7 cellular contexts compared by ENCODE assay signal in genomic region chr4:88320780-88321373, GRCh38. TPM values are rescaled to one million over a fixed set of nuclear protein-coding genes. Genes with fewer than 3 reads are reported as not detected.
A peak's percentile ranks its signal among the peaks of the same experiment; 100 is the strongest.
DNase-seq lines count a peak whose midpoint lies in the region; ATAC-seq and TF ChIP-seq lines count a peak whose summit lies in the region.

No MANE protein-coding gene starts in this region.

- no peak for TF ChIP-seq EP300 in tibial nerve (IDR thresholded peaks at IDR 0.05)

- no peak overlapping the region for H3K4me3 ChIP-seq in Jurkat, Clone E6-1 (ENCODE audit: low read length)
- H3K4me3 ChIP-seq in tibial nerve, result peak overlapping the region in 1 of 4 donors; percentile 8

- DNase-seq in Jurkat, Clone E6-1 (ENCODE audit: low read depth, low spot score), result peak; percentile 26
- DNase-seq in activated CD8-positive, alpha-beta memory T cell treated with anti-CD3 and anti-CD28 coated beads, Interleukin-2, amount 10 ng/mL, durations not matched to agents 7 days and 5 days, result peak; percentile 69
- DNase-seq in hippocampal formation (lab: John Stamatoyannopoulos, UW) (peak; percentile 24 to 36), tibial nerve (ENCODE audit: low spot score in 2 of 2) (peak in 1 of 2 donors; percentile 6), DMS79 (lab: John Stamatoyannopoulos, UW) (no peak)

- H3K4me1 Mint-ChIP-seq in activated CD8-positive, alpha-beta memory T cell treated with anti-CD3 and anti-CD28 coated beads, Interleukin-2, amount 10 ng/mL, durations not matched to agents 7 days and 5 days, result peaks cover 33% of the 10 kb centered on the region

- peak overlapping the region; percentile 75 for H3K4me3 Mint-ChIP-seq in activated CD8-positive, alpha-beta memory T cell treated with anti-CD3 and anti-CD28 coated beads, Interleukin-2, amount 10 ng/mL, durations not matched to agents 7 days and 5 days

- peaks cover 22% of the 10 kb centered on the region for H3K36me3 Mint-ChIP-seq in activated CD8-positive, alpha-beta memory T cell treated with anti-CD3 and anti-CD28 coated beads, Interleukin-2, amount 10 ng/mL, durations not matched to agents 7 days and 5 days

- TF ChIP-seq POLR2A in GM15510 (IDR thresholded peaks at IDR 0.05; ENCODE audit: borderline replicate concordance, extremely low read depth, insufficient read length) (peak; percentile 32), tibial nerve (IDR thresholded peaks at IDR 0.05) (no peak)

- peak overlapping the region; percentile 100 for H3K27ac Mint-ChIP-seq in activated CD8-positive, alpha-beta memory T cell treated with anti-CD3 and anti-CD28 coated beads, Interleukin-2, amount 10 ng/mL, durations not matched to agents 7 days and 5 days

- H3K4me1 ChIP-seq in tibial nerve, result peaks cover 0 to 5% (median 0%) of the 10 kb centered on the region in 4 donors

- no peak for TF ChIP-seq CTCF in tibial nerve (IDR thresholded peaks at IDR 0.05)

- H3K27me3 ChIP-seq in tibial nerve, result no peaks in the 10 kb centered on the region

- H3K9me3 Mint-ChIP-seq in activated CD8-positive, alpha-beta memory T cell treated with anti-CD3 and anti-CD28 coated beads, Interleukin-2, amount 10 ng/mL, durations not matched to agents 7 days and 5 days (ENCODE audit: low read depth), result peaks cover 2% of the 10 kb centered on the region

- CTCF ChIA-PET in activated CD8-positive, alpha-beta memory T cell treated with anti-CD3 and anti-CD28 coated beads, Interleukin-2, amount 10 ng/mL, durations not matched to agents 7 days and 5 days (lab: Charles Lee), result interaction anchor here (1.0 to 2.2 kb wide), 7 partner anchors 11 to 194 kb away, joined by 3 to 18 read pairs (median 5); partner anchors contain the start of genes HERC5 and PPM1K

- peak overlapping the region in 3 of 4 donors; percentile 9 to 71 (median 64) for H3K27ac ChIP-seq in tibial nerve

- peak; percentile 100 for ATAC-seq in GM21723 (IDR thresholded peaks at IDR 0.05; ENCODE audit: unreplicated experiment)
- ATAC-seq in activated CD8-positive, alpha-beta memory T cell treated with anti-CD3 and anti-CD28 coated beads, Interleukin-2, amount 10 ng/mL, durations not matched to agents 7 days and 5 days, result peak; percentile 97

- H3K9me3 ChIP-seq in tibial nerve, result no peaks in the 10 kb centered on the region

- 38 to 48% methylated on average over 5 of the region's 5 CpGs for WGBS in tibial nerve, 2 donors

- H3K27me3 Mint-ChIP-seq in activated CD8-positive, alpha-beta memory T cell treated with anti-CD3 and anti-CD28 coated beads, Interleukin-2, amount 10 ng/mL, durations not matched to agents 7 days and 5 days, result no peaks in the 10 kb centered on the region

- H3K36me3 ChIP-seq in tibial nerve, result no peaks in the 10 kb centered on the region

RNA-seq across cellular contexts. Expression of gene PPM1K, which starts 36.5 kb away (rescaled TPM):
- polyA plus RNA-seq in Jurkat, Clone E6-1 (2012; ENCODE audit: insufficient read depth, insufficient read length), result 16.4 TPM
- 100 to 1,000 TPM in 1 of 2 experiments, 10 to 100 TPM in 1; 76.8 to 125 TPM for total RNA-seq in activated CD8-positive, alpha-beta memory T cell treated with anti-CD3 and anti-CD28 coated beads, Interleukin-2, amount 10 ng/mL, durations not matched to agents 7 days and 5 days
- 10 to 100 TPM; 35.1 to 84.3 (median 71.1) TPM for total RNA-seq in tibial nerve

RNA-seq across cellular contexts. Expression of gene HERC6, which starts 57.8 kb away (rescaled TPM):
- polyA plus RNA-seq in Jurkat, Clone E6-1 (2012; ENCODE audit: insufficient read depth, insufficient read length), result 7.3 TPM
- 10 to 100 TPM; 49.9 to 55.8 TPM for total RNA-seq in activated CD8-positive, alpha-beta memory T cell treated with anti-CD3 and anti-CD28 coated beads, Interleukin-2, amount 10 ng/mL, durations not matched to agents 7 days and 5 days
- total RNA-seq in tibial nerve, result 10 to 100 TPM in 3 of 4 donors, 1 to 10 TPM in 1; 6.0 to 19.2 (median 13.2) TPM
